12 cellular contexts compared by ENCODE assay signal in genomic region chr20:23694178-23695067, GRCh38. TPM values are rescaled to one million over a fixed set of nuclear protein-coding genes. Genes with fewer than 3 reads are reported as not detected.
"Had no signal": no experiment of that assay in that cellular context is flagged by ENCODE, and none has a peak within 500 bp of the region (broad histone marks: within the 10 kb centered on the region; RNA-seq: fewer than 3 reads in every experiment).

No MANE protein-coding gene starts in this region.

RNA-seq across cellular contexts. Expression of gene CST4, which starts 5.6 kb away (rescaled TPM):
- total RNA-seq: lower leg skin, mammary epithelial cell, mesothelial cell of epicardium, myocyte, natural killer cell, occipital lobe, pulmonary artery endothelial cell, sigmoid colon, stomach, thoracic aorta, transverse colon, urinary bladder had no signal
- polyA plus RNA-seq: mammary epithelial cell, sigmoid colon, stomach, urinary bladder had no signal

RNA-seq across cellular contexts. Expression of gene CST1, which starts 56.3 kb away (rescaled TPM):
- total RNA-seq: mammary epithelial cell, mesothelial cell of epicardium, myocyte, natural killer cell, occipital lobe, sigmoid colon, stomach, thoracic aorta, transverse colon, urinary bladder had no signal
- polyA plus RNA-seq: mammary epithelial cell had no signal
